ENCODE assay signal across 13 cellular contexts in the genomic region with DNA sequence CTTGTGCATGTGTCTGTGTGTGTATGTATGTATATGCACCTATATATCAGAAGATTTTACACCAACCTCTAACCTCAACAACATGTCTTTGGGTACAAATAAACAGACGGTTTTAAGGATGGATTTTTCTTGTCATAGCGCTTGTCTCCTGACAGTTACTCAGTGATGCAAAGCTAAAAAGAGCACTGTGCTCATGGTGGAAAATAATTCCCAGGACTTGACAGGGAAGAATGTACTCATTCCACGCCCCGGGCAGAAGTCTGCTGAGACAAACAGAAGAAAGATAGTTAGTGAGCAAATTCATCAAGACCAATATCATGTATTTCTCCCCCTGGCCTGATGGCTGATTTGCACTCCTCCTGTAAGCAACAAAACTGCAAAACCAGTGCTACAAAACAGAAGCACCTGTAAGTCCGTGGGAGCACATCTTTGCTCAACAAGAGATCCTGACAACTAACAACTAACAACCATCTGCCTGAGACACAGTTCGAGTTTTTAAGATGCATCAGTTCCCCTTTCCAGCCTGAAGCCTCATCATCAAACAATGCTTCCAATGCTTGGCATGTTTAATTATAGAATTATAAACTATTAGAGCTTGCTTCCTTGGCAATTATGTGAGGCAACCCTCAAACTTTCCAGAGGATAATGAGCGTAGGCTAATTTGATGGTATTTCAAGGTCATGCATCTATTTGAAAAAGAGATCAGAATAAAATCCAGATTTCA.
"Had no signal": no experiment of that assay in that cellular context is flagged by ENCODE, and none has a peak within 500 bp of the region (broad histone marks: within the 10 kb centered on the region; RNA-seq: fewer than 3 reads in every experiment).

No MANE protein-coding gene starts in this region.

- DNase-seq: activated CD4-positive, alpha-beta T cell treated with anti-CD3 and anti-CD28 coated beads for 36 hours; activated CD8-positive, alpha-beta memory T cell treated with anti-CD3 and anti-CD28 coated beads, Interleukin-2, amount 50 U/mL, for 48 hours; activated CD8-positive, alpha-beta T cell treated with anti-CD3 and anti-CD28 coated beads, Interleukin-2, amount 10 ng/mL, durations not matched to agents 7 days and 5 days; activated naive CD8-positive, alpha-beta T cell treated with anti-CD3 and anti-CD28 coated beads, Interleukin-2, amount 50 U/mL, for 24 hours; foreskin fibroblast; ovary; small intestine; tibial artery; WERI-Rb-1 had no signal

- H3K9me3 ChIP-seq: esophagus muscularis mucosa, ovary, tibial artery, vagina had no signal

- H3K27ac Mint-ChIP-seq: activated CD4-positive, alpha-beta T cell treated with anti-CD3 and anti-CD28 coated beads for 36 hours; activated CD8-positive, alpha-beta T cell treated with anti-CD3 and anti-CD28 coated beads, Interleukin-2, amount 10 ng/mL, durations not matched to agents 7 days and 5 days; activated naive CD8-positive, alpha-beta T cell treated with anti-CD3 and anti-CD28 coated beads, Interleukin-2, amount 50 U/mL, for 24 hours; memory B cell had no signal

- H3K36me3 Mint-ChIP-seq: memory B cell had no signal

- H3K36me3 ChIP-seq: esophagus muscularis mucosa, ovary, tibial artery, vagina, WERI-Rb-1 had no signal

- H3K4me1 Mint-ChIP-seq: activated CD4-positive, alpha-beta T cell treated with anti-CD3 and anti-CD28 coated beads for 36 hours; activated naive CD8-positive, alpha-beta T cell treated with anti-CD3 and anti-CD28 coated beads, Interleukin-2, amount 50 U/mL, for 24 hours; memory B cell; neural crest cell had no signal

- H3K4me3 Mint-ChIP-seq: activated CD4-positive, alpha-beta T cell treated with anti-CD3 and anti-CD28 coated beads for 36 hours; activated CD8-positive, alpha-beta T cell treated with anti-CD3 and anti-CD28 coated beads, Interleukin-2, amount 10 ng/mL, durations not matched to agents 7 days and 5 days; activated naive CD8-positive, alpha-beta T cell treated with anti-CD3 and anti-CD28 coated beads, Interleukin-2, amount 50 U/mL, for 24 hours; memory B cell; neural crest cell had no signal

- H3K4me1 ChIP-seq: esophagus muscularis mucosa, tibial artery, vagina had no signal

- H3K9me3 Mint-ChIP-seq: activated naive CD8-positive, alpha-beta T cell treated with anti-CD3 and anti-CD28 coated beads, Interleukin-2, amount 50 U/mL, for 24 hours had no signal

- H3K4me3 ChIP-seq: esophagus muscularis mucosa, ovary, tibial artery, vagina had no signal

- H3K27me3 Mint-ChIP-seq: activated CD4-positive, alpha-beta T cell treated with anti-CD3 and anti-CD28 coated beads for 36 hours; activated naive CD8-positive, alpha-beta T cell treated with anti-CD3 and anti-CD28 coated beads, Interleukin-2, amount 50 U/mL, for 24 hours; memory B cell had no signal

- H3K27ac ChIP-seq: esophagus muscularis mucosa, ovary, tibial artery, vagina, WERI-Rb-1 had no signal

- H3K27me3 ChIP-seq: esophagus muscularis mucosa, ovary, tibial artery, vagina had no signal
